In genomic region chr2:54557601-54558187, GRCh38 we compare ENCODE assay signal across 8 cellular contexts.
DNase-seq lines count a peak whose midpoint lies in the region; ATAC-seq and TF ChIP-seq lines count a peak whose summit lies in the region.

No MANE protein-coding gene starts in this region.

- no peaks in the 10 kb centered on the region for H3K27me3 ChIP-seq in Panc1 (ENCODE audit: control insufficient read depth, insufficient read depth, low read length)
- H3K27me3 ChIP-seq in trophoblast cell (ENCODE audit: insufficient read depth, low read length): no peaks in the 10 kb centered on the region

- no CpG with 5 or more reads among the region's 48 CpGs for WGBS in trophoblast cell (ENCODE audit: extremely low coverage, insufficient coverage, insufficient read length)

- in situ Hi-C loops in Panc1 (cut with HindIII; ENCODE audit: low pct_unique_long_range_greater_than_20kb, low sequenced_read_pairs): no loop called here

- H3K4me1 ChIP-seq in Panc1 (ENCODE audit: control insufficient read depth, insufficient read depth, low read length): peaks cover 39% of the 10 kb centered on the region
- H3K4me1 ChIP-seq in trophoblast cell (ENCODE audit: control insufficient read depth in 1 of 2, insufficient read depth in 2 of 2, low read length in 2 of 2): peaks cover 4 to 11% of the 10 kb centered on the region in 2 experiments

- H2AK5ac ChIP-seq in trophoblast cell (ENCODE audit: low read length): no peak overlapping the region

- H3K4me3 Mint-ChIP-seq in glutamatergic neuron (ENCODE audit: unreplicated experiment): peak overlapping the region; percentile 88

- H3K18ac ChIP-seq in trophoblast cell (ENCODE audit: low read length): peak overlapping the region; percentile 84

- H3K27ac Mint-ChIP-seq in glutamatergic neuron (ENCODE audit: unreplicated experiment): peak overlapping the region; percentile 78

- H4K12ac ChIP-seq in trophoblast cell (ENCODE audit: low read depth, low read length): peak overlapping the region; percentile 83

- H3K36me3 ChIP-seq in Panc1 (ENCODE audit: control insufficient read depth, insufficient read depth, low read length) (peaks cover 7% of the 10 kb centered on the region), trophoblast cell (ENCODE audit: control insufficient read depth in 1 of 2, insufficient read depth in 2 of 2, low read length in 2 of 2) (no peaks in the 10 kb centered on the region)

- H3K79me2 ChIP-seq in trophoblast cell (ENCODE audit: control insufficient read depth, insufficient read depth, low read length, poor library complexity): peaks cover 18% of the 10 kb centered on the region

- DNase-seq in CD1c-positive myeloid dendritic cell (ENCODE audit: extremely low spot score): peak; percentile 51
- no peak for DNase-seq in Panc1 (ENCODE audit: low read depth, low spot score)
- peak; percentile 67 for DNase-seq in activated gamma-delta T cell treated with Interleukin-2 at 50 U/mL for 16 hours
- peak; percentile 63 for DNase-seq in glutamatergic neuron
- peak; percentile 49 to 70 for DNase-seq in trophoblast cell
- DNase-seq in NK-92 treated with Interleukin-12 subunit alpha and Interleukin-12 subunit beta, amount 100 ng/mL, for 24 hours (lab: John Stamatoyannopoulos, UW): no peak

- H3K9me3 Mint-ChIP-seq in glutamatergic neuron (ENCODE audit: unreplicated experiment): peaks cover 16% of the 10 kb centered on the region

- H3K27ac ChIP-seq in Panc1 (ENCODE audit: low read length): peak overlapping the region; percentile 95
- peak overlapping the region; percentile 84 for H3K27ac ChIP-seq in trophoblast cell (ENCODE audit: low read depth, low read length)

- intact Hi-C loops in Panc1 (cut with micrococcal nuclease; ENCODE audit: unreplicated experiment): loop anchor here (10.0 kb wide), 1 partner anchor 103 kb away; the partner anchor contains the start of gene SPTBN1

- peak overlapping the region; percentile 73 for H3K4me2 ChIP-seq in trophoblast cell (ENCODE audit: low read length)

- CTCF ChIA-PET in Panc1 (lab: Charles Lee): interaction anchor here (0.6 to 0.7 kb wide), 3 partner anchors 11 to 241 kb away, joined by 3 to 5 read pairs (median 3); no protein-coding TSS in a partner anchor

- peak overlapping the region; percentile 44 for H3K9ac ChIP-seq in trophoblast cell (ENCODE audit: low read length)

- peak overlapping the region; percentile 86 for H3K14ac ChIP-seq in trophoblast cell (ENCODE audit: low read length)

- H2AFZ ChIP-seq in trophoblast cell (ENCODE audit: insufficient read depth, low read length, poor library complexity): peak overlapping the region; percentile 75

- H3K79me1 ChIP-seq in trophoblast cell (ENCODE audit: low read length): peaks cover 27% of the 10 kb centered on the region

- POLR2A ChIA-PET in Panc1 (lab: Charles Lee): no interaction called here

- peaks cover 9% of the 10 kb centered on the region for H3K27me3 Mint-ChIP-seq in glutamatergic neuron (ENCODE audit: unreplicated experiment)

- no peak overlapping the region for H3K23ac ChIP-seq in trophoblast cell (ENCODE audit: low read length)

- peak overlapping the region; percentile 75 to 90 for H3K4me3 ChIP-seq in Panc1 (ENCODE audit: low read depth in 2 of 2, low read length in 2 of 2)
- H3K4me3 ChIP-seq in trophoblast cell (ENCODE audit: low read depth, low read length): peak overlapping the region; percentile 77

- TF ChIP-seq CTCF in Panc1 (IDR thresholded peaks at IDR 0.05): no peak
- TF ChIP-seq CTCF in glutamatergic neuron (IDR thresholded peaks at IDR 0.05; ENCODE audit: partially characterized antibody, unreplicated experiment): no peak

- peak overlapping the region; percentile 75 for H2BK120ac ChIP-seq in trophoblast cell (ENCODE audit: insufficient read depth, low read length, poor library complexity)

- H4K91ac ChIP-seq in trophoblast cell (ENCODE audit: low read depth, low read length): peak overlapping the region; percentile 90

- peak; percentile 44 for ATAC-seq in GM19372 (IDR thresholded peaks at IDR 0.05; ENCODE audit: low read depth, unreplicated experiment)
- peak; percentile 21 for ATAC-seq in HG03469 (IDR thresholded peaks at IDR 0.05; ENCODE audit: unreplicated experiment)
- ATAC-seq in Panc1: peak; percentile 73

- no peaks in the 10 kb centered on the region for H3K36me3 Mint-ChIP-seq in glutamatergic neuron (ENCODE audit: unreplicated experiment)

- H2BK12ac ChIP-seq in trophoblast cell (ENCODE audit: low read length): peak overlapping the region; percentile 67

- H4K8ac ChIP-seq in trophoblast cell (ENCODE audit: low read depth, low read length): peak overlapping the region; percentile 68

- no TSS peak for BruUV-seq in Panc1 (replicated peaks; lab: Mats Ljungman, UMichigan)

- H2BK5ac ChIP-seq in trophoblast cell (ENCODE audit: low read depth, low read length, poor library complexity): peak overlapping the region; percentile 71

- peaks cover 39% of the 10 kb centered on the region for H3K4me1 Mint-ChIP-seq in glutamatergic neuron (ENCODE audit: low read depth, unreplicated experiment)

- peak overlapping the region; percentile 0 for H3K4ac ChIP-seq in trophoblast cell (ENCODE audit: low read depth, low read length)

- no peaks in the 10 kb centered on the region for H3K9me3 ChIP-seq in Panc1 (ENCODE audit: control insufficient read depth, insufficient read depth, low read depth, low read length)
- H3K9me3 ChIP-seq in trophoblast cell (ENCODE audit: insufficient read depth, low read depth, low read length): no peaks in the 10 kb centered on the region

Comparison
In these comparisons a context has a peak if more than half of its experiments do, and no peak if none do; other contexts are left out.
1. DNase-seq: peak in CD1c-positive myeloid dendritic cell (single experiment), activated gamma-delta T cell treated with Interleukin-2 at 50 U/mL for 16 hours (single experiment), glutamatergic neuron (single experiment) and trophoblast cell (2 of 2); none in Panc1 (single experiment) and NK-92 treated with Interleukin-12 subunit alpha and Interleukin-12 subunit beta, amount 100 ng/mL, for 24 hours (single experiment).
2. ATAC-seq: peak in every context shown above with its lines; median percentile 73 in Panc1; 44 in GM19372; 21 in HG03469.